ENCODE assay signal across 1 cellular context in the genomic region with DNA sequence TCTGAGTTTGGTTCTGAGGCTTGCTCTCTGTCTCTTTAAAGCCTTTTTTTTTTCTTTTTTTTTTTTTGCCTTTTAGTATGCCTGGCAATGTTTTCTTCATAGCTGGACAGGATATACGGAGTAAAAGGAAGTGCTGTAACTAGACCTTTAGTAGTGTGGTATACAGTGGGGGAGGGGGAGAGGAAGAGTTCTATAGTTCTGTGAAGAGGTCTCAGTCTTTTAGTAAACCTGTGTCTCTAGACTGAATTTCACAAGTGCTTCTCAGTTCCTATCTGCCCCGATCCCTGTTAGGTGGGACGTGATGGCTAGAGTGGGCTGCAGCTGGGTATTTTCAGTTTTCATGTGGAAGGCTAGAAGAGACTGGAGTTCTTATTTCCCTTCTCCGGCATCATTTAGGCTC.
TF ChIP-seq lines count a peak whose summit lies in the region.

No MANE protein-coding gene starts in this region.

TF ChIP-seq in HepG2, 621 proteins besides CTCF, POLR2A, EP300 and RAD21 (continues in another document):
- TF ChIP-seq ZEB1 (IDR thresholded peaks at IDR 0.05; ENCODE audit: insufficient replicate concordance, low read depth) (no peak), MAFG (CRISPR knock-in tag; IDR thresholded peaks at IDR 0.05) (no peak), MBD4 (IDR thresholded peaks at IDR 0.05; ENCODE audit: borderline replicate concordance, low read length) (no peak), ZSCAN29 (CRISPR knock-in tag; conservative IDR thresholded peaks at IDR 0.05) (no peak), ZXDC (CRISPR knock-in tag; IDR thresholded peaks at IDR 0.05) (no peak), SETDB1 (CRISPR knock-in tag; IDR thresholded peaks at IDR 0.05; ENCODE audit: borderline replicate concordance) (no peak), ERF (CRISPR knock-in tag; IDR thresholded peaks at IDR 0.05) (no peak), ZNF749 (CRISPR knock-in tag; IDR thresholded peaks at IDR 0.05; ENCODE audit: borderline replicate concordance) (no peak), HNF1A (IDR thresholded peaks at IDR 0.05; ENCODE audit: low read depth) (no peak), HNF1A (CRISPR knock-in tag; IDR thresholded peaks at IDR 0.05; ENCODE audit: borderline replicate concordance) (no peak), HOXA5 (CRISPR knock-in tag; IDR thresholded peaks at IDR 0.05) (no peak), ZFAT (CRISPR knock-in tag; conservative IDR thresholded peaks at IDR 0.05) (no peak), ZNF12 (CRISPR knock-in tag; IDR thresholded peaks at IDR 0.05) (no peak), HOXA3 (CRISPR knock-in tag; IDR thresholded peaks at IDR 0.05) (no peak), RNF2 (conservative IDR thresholded peaks at IDR 0.05; ENCODE audit: low read depth) (no peak), MLLT10 (CRISPR knock-in tag; IDR thresholded peaks at IDR 0.05) (no peak), ZNF710 (CRISPR knock-in tag; IDR thresholded peaks at IDR 0.05; ENCODE audit: borderline replicate concordance) (no peak), FOXP1 (IDR thresholded peaks at IDR 0.05) (no peak), FOXP1 (CRISPR knock-in tag; IDR thresholded peaks at IDR 0.05) (peak; percentile 19; the same call in 1 of the 2 replicates), GPN1 (CRISPR knock-in tag; IDR thresholded peaks at IDR 0.05; ENCODE audit: borderline replicate concordance) (no peak), FOXM1 (CRISPR knock-in tag; IDR thresholded peaks at IDR 0.05) (no peak), FOXO1 (CRISPR knock-in tag; IDR thresholded peaks at IDR 0.05) (no peak), ARID5B (CRISPR knock-in tag; IDR thresholded peaks at IDR 0.05) (no peak), ZMYM2 (CRISPR knock-in tag; IDR thresholded peaks at IDR 0.05) (no peak), UBTF (CRISPR knock-in tag; IDR thresholded peaks at IDR 0.05) (no peak), HNRNPLL (IDR thresholded peaks at IDR 0.05; ENCODE audit: low read depth, low read length, poor library complexity, severe bottlenecking) (no peak), ZSCAN12 (CRISPR knock-in tag; IDR thresholded peaks at IDR 0.05) (no peak), RFXANK (CRISPR knock-in tag; IDR thresholded peaks at IDR 0.05) (no peak), XRCC5 (optimal IDR thresholded peaks at IDR 0.05; ENCODE audit: low read length) (no peak), SOX6 (IDR thresholded peaks at IDR 0.05) (no peak), SOX6 (CRISPR knock-in tag; IDR thresholded peaks at IDR 0.05) (peak; percentile 12; the same call in 1 of the 2 replicates), ZIK1 (CRISPR knock-in tag; IDR thresholded peaks at IDR 0.05; ENCODE audit: borderline replicate concordance, low read depth) (no peak), ZNF788 (CRISPR knock-in tag; IDR thresholded peaks at IDR 0.05; ENCODE audit: borderline replicate concordance) (no peak)
- TF ChIP-seq, protein P1, sequence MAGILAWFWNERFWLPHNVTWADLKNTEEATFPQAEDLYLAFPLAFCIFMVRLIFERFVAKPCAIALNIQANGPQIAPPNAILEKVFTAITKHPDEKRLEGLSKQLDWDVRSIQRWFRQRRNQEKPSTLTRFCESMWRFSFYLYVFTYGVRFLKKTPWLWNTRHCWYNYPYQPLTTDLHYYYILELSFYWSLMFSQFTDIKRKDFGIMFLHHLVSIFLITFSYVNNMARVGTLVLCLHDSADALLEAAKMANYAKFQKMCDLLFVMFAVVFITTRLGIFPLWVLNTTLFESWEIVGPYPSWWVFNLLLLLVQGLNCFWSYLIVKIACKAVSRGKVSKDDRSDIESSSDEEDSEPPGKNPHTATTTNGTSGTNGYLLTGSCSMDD (CRISPR knock-in tag; IDR thresholded peaks at IDR 0.05): no peak
- TF ChIP-seq, protein P2, sequence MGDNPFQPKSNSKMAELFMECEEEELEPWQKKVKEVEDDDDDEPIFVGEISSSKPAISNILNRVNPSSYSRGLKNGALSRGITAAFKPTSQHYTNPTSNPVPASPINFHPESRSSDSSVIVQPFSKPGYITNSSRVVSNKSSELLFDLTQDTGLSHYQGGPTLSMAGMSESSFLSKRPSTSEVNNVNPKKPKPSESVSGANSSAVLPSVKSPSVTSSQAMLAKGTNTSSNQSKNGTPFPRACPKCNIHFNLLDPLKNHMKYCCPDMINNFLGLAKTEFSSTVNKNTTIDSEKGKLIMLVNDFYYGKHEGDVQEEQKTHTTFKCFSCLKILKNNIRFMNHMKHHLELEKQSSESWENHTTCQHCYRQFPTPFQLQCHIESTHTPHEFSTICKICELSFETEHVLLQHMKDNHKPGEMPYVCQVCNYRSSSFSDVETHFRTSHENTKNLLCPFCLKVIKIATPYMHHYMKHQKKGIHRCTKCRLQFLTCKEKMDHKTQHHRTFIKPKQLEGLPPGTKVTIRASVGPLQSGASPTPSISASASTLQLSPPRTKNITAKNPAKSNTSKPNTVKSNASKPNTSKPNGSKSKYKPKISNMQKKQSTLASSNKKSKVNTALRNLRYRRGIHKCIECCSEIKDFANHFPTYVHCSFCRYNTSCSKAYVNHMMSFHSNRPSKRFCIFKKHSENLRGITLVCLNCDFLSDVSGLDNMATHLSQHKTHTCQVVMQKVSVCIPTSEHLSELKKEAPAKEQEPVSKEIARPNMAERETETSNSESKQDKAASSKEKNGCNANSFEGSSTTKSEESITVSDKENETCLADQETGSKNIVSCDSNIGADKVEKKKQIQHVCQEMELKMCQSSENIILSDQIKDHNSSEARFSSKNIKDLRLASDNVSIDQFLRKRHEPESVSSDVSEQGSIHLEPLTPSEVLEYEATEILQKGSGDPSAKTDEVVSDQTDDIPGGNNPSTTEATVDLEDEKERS (CRISPR knock-in tag; IDR thresholded peaks at IDR 0.05): no peak
- TF ChIP-seq, protein P3, sequence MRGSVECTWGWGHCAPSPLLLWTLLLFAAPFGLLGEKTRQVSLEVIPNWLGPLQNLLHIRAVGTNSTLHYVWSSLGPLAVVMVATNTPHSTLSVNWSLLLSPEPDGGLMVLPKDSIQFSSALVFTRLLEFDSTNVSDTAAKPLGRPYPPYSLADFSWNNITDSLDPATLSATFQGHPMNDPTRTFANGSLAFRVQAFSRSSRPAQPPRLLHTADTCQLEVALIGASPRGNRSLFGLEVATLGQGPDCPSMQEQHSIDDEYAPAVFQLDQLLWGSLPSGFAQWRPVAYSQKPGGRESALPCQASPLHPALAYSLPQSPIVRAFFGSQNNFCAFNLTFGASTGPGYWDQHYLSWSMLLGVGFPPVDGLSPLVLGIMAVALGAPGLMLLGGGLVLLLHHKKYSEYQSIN (CRISPR knock-in tag; IDR thresholded peaks at IDR 0.05; ENCODE audit: borderline replicate concordance): no peak
- TF ChIP-seq, protein P4, sequence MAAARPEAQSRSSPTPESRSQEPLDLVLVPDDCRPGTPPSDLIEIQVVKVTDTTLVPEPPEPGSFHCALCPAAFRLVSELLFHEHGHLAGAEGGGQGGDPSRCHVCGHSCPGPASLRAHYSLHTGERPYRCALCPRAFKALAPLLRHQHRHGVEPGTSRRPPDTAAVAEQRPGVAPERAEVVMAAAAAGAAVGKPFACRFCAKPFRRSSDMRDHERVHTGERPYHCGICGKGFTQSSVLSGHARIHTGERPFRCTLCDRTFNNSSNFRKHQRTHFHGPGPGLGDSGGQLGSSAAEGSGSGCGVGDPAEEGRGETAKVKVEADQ (CRISPR knock-in tag; IDR thresholded peaks at IDR 0.05; ENCODE audit: borderline replicate concordance): no peak
